In the genomic region with DNA sequence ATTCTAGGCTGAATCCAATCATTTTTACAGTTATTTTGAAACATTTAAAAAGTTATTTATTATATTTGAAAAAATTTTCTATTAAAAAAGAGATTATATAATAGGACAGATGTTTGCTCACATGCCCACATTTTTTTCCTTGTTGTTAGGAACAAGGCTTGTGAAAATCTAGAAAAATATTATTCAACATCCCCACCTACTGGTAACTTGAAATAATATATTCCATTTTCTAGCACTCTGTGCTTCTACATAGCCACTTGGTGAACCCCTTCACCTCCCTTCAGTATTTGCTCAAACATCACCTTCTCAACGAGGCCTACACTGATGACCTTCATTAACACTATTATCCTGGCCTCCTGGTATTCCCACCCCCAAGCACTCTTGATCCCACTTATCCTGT, we compare ENCODE assay signal across 8 cellular contexts. TPM values are rescaled to one million over a fixed set of nuclear protein-coding genes. Genes with fewer than 3 reads are reported as not detected.
DNase-seq lines count a peak whose midpoint lies in the region; ATAC-seq, FAIRE-seq and TF ChIP-seq lines count a peak whose summit lies in the region.

No MANE protein-coding gene starts in this region.

- intact Hi-C loops in heart left ventricle (cut with DNase I), result loop anchor here in 2 of 10 donors (5.0 to 10.0 kb wide), 2 partner anchors 62 to 65 kb away; no protein-coding TSS in a partner anchor
- intact Hi-C loops in left cardiac atrium (cut with DNase I), result no loop called here
- intact Hi-C loops in adrenal gland (cut with DNase I), result loop anchor here in 1 of 2 donors (10.0 kb wide), 1 partner anchor 62 kb away; no protein-coding TSS in a partner anchor
- intact Hi-C loops in HepG2 (cut with micrococcal nuclease; ENCODE audit: unreplicated experiment), result loop anchor here (1.0 to 10.0 kb wide), 2 partner anchors 68 to 312 kb away; no protein-coding TSS in a partner anchor
- intact Hi-C loops in natural killer cell (cut with micrococcal nuclease), result no loop called here

- no peak overlapping the region for H3K27ac Mint-ChIP-seq in natural killer cell

- no peak overlapping the region for H3K4me3 ChIP-seq in heart left ventricle
- no peak overlapping the region for H3K4me3 ChIP-seq in adrenal gland
- H3K4me3 ChIP-seq in HepG2 (replicated peaks in 1 of 3; ENCODE audit: insufficient read depth in 1 of 3, low read depth in 2 of 3, low read length in 3 of 3), result no peak overlapping the region

- CTCF ChIA-PET in HepG2 (lab: Yijun Ruan, JAX; ENCODE audit: low intra/inter-chr PET ratio, low total read pairs), result interaction anchor here (1.0 to 2.9 kb wide), 2 partner anchors 68 to 629 kb away, joined by 3 to 30 read pairs; no protein-coding TSS in a partner anchor

- no peaks in the 10 kb centered on the region for H3K4me1 ChIP-seq in heart left ventricle
- H3K4me1 ChIP-seq in adrenal gland (replicated peaks in 1 of 2), result no peaks in the 10 kb centered on the region
- peaks cover 16% of the 10 kb centered on the region for H3K4me1 ChIP-seq in HepG2 (ENCODE audit: insufficient read depth, low read length)

- H3K27me3 ChIP-seq in heart left ventricle (no peaks in the 10 kb centered on the region), adrenal gland (no peaks in the 10 kb centered on the region), HepG2 (ENCODE audit: control insufficient read depth in 1 of 2, insufficient read depth in 2 of 2, low read length in 2 of 2) (no peaks in the 10 kb centered on the region)

- no peaks in the 10 kb centered on the region for H3K36me3 Mint-ChIP-seq in natural killer cell

- no peak for DNase-seq in heart left ventricle
- DNase-seq in left cardiac atrium, result no peak
- DNase-seq in MV-4-11 (lab: John Stamatoyannopoulos, UW), result peak; percentile 50
- DNase-seq in adrenal gland, result no peak
- DNase-seq in HepG2 (ENCODE audit: low spot score), result peak; percentile 59
- no peak for DNase-seq in GDM1 (lab: John Stamatoyannopoulos, UW)
- no peak for DNase-seq in natural killer cell
- DNase-seq in activated T-cell treated with anti-CD3 and anti-CD28 coated beads, Interleukin-2, amount 50 U/mL, for 1 hour, result no peak

- H3K9ac ChIP-seq in HepG2 (ENCODE audit: insufficient read depth, low read depth, low read length), result no peak overlapping the region

- H3K9me3 ChIP-seq in heart left ventricle, result no peaks in the 10 kb centered on the region
- no peaks in the 10 kb centered on the region for H3K9me3 ChIP-seq in adrenal gland (replicated peaks in 1 of 3)
- no peaks in the 10 kb centered on the region for H3K9me3 ChIP-seq in HepG2 (ENCODE audit: low read length)

- BruUV-seq in HepG2 (replicated peaks; lab: Mats Ljungman, UMichigan), result no TSS peak

- H3K4me1 Mint-ChIP-seq in natural killer cell, result no peaks in the 10 kb centered on the region

- no peaks in the 10 kb centered on the region for H3K27me3 Mint-ChIP-seq in natural killer cell (ENCODE audit: low read depth in 2 of 2)

- TF ChIP-seq CTCF in heart left ventricle (IDR thresholded peaks at IDR 0.05) (peak in 7 of 12 donors; percentile 10 to 50 (median 34)), adrenal gland (IDR thresholded peaks at IDR 0.05) (peak; percentile 22 to 56 (median 43)), HepG2 (CRISPR knock-in tag; IDR thresholded peaks at IDR 0.05) (peak; percentile 62), natural killer cell (IDR thresholded peaks at IDR 0.05) (no peak)

- no peak overlapping the region for H3K4me2 ChIP-seq in HepG2 (ENCODE audit: low read depth, low read length)

- H3K36me3 ChIP-seq in heart left ventricle, result no peaks in the 10 kb centered on the region
- H3K36me3 ChIP-seq in adrenal gland (replicated peaks in 1 of 2), result no peaks in the 10 kb centered on the region
- no peaks in the 10 kb centered on the region for H3K36me3 ChIP-seq in HepG2 (replicated peaks in 1 of 2; ENCODE audit: control insufficient read depth in 1 of 2, insufficient read depth in 2 of 2, low read length in 2 of 2)

- no peaks in the 10 kb centered on the region for H3K79me2 ChIP-seq in HepG2 (ENCODE audit: insufficient read depth, low read length)

- POLR2A ChIA-PET in HepG2 (lab: Yijun Ruan, JAX), result no interaction called here

- H2AFZ ChIP-seq in HepG2 (ENCODE audit: low read length), result no peak overlapping the region

- FAIRE-seq in HepG2 (lab: Jason Lieb, UNC), result no peak

- peaks cover 2 to 3% of the 10 kb centered on the region in 2 donors for H3K9me3 Mint-ChIP-seq in natural killer cell

- H3K27ac ChIP-seq in heart left ventricle, result no peak overlapping the region
- H3K27ac ChIP-seq in adrenal gland, result no peak overlapping the region
- H3K27ac ChIP-seq in HepG2 (ENCODE audit: extremely low read length, insufficient read depth, low read length), result no peak overlapping the region

- no peaks in the 10 kb centered on the region for H4K20me1 ChIP-seq in HepG2 (ENCODE audit: insufficient read depth, low read length)

- peak; percentile 55; the same call in 1 of the 2 replicates for TF ChIP-seq RAD21 in HepG2 (CRISPR knock-in tag; IDR thresholded peaks at IDR 0.05)

- in situ Hi-C loops in HepG2 (cut with HindIII; ENCODE audit: extremely low pct_ligation_motif_present, low pct_unique_long_range_greater_than_20kb), result loop anchor here (5.0 kb wide), 1 partner anchor 65 kb away; no protein-coding TSS in a partner anchor

- no peak for TF ChIP-seq POLR2A in heart left ventricle (IDR thresholded peaks at IDR 0.05)
- no peak for TF ChIP-seq POLR2A in adrenal gland (IDR thresholded peaks at IDR 0.05)
- TF ChIP-seq POLR2A in HepG2 (IDR thresholded peaks at IDR 0.05; ENCODE audit: insufficient read depth in 1 of 2, low read depth in 2 of 2, low read length in 2 of 2), result no peak

- WGBS in heart left ventricle, 4 donors, result 9 to 16% (median 13%) methylated on average over 1 of the region's 1 CpG
- WGBS in adrenal gland, 4 donors, result 5 to 8% (median 7%) methylated on average over 1 of the region's 1 CpG
- 0% methylated on average over 1 of the region's 1 CpG for WGBS in HepG2 (ENCODE audit: low lambda C conversion rate)

- no peak for ATAC-seq in heart left ventricle
- no peak for ATAC-seq in left cardiac atrium
- ATAC-seq in HepG2, result peak; percentile 87
- no peak for ATAC-seq in natural killer cell

- TF ChIP-seq EP300 in HepG2 (IDR thresholded peaks at IDR 0.05; ENCODE audit: low read depth in 2 of 2, low read length in 2 of 2) (no peak), HepG2 (CRISPR knock-in tag; IDR thresholded peaks at IDR 0.05; ENCODE audit: borderline replicate concordance) (no peak)

- no peak overlapping the region for H3K4me3 Mint-ChIP-seq in natural killer cell

RNA-seq across cellular contexts. Expression of a gene that starts 18.4 kb away (rescaled TPM):
- total RNA-seq in heart left ventricle, result not detected
- polyA plus RNA-seq in heart left ventricle, result not detected
- total RNA-seq in left cardiac atrium, result not detected
- total RNA-seq in adrenal gland, result under 1 TPM in 2 of 8 donors, not detected in 6; 0.15 to 0.81 TPM
- polyA plus RNA-seq in adrenal gland, result 1 to 10 TPM in 1 of 3 donors, under 1 TPM in 2; 0.32 to 1.5 (median 0.61) TPM
- total RNA-seq in HepG2 (2016; rRNA removed; fragmentation: Illumina TruSeq; extraction: Trizol), result not detected in 2 replicates
- total RNA-seq in HepG2 (2016; cell fraction: cytosol; rRNA removed; fragmentation: Illumina TruSeq; extraction: Trizol; ENCODE audit: low read depth), result not detected in 2 replicates
- not detected in 2 replicates for total RNA-seq in HepG2 (2016; cell fraction: insoluble cytoplasmic fraction; rRNA removed; fragmentation: Illumina TruSeq; extraction: Trizol)
- not detected in 2 replicates for total RNA-seq in HepG2 (2016; cell fraction: membrane; rRNA removed; fragmentation: Illumina TruSeq; extraction: Trizol)
- not detected in 2 replicates for total RNA-seq in HepG2 (2016; cell fraction: nucleus; rRNA removed; fragmentation: Illumina TruSeq; extraction: Trizol)
- polyA plus RNA-seq in HepG2 (2011; rRNA removed), result not detected in 2 replicates
- not detected in 2 replicates for polyA plus RNA-seq in HepG2 (2011; cell fraction: cytosol; rRNA removed)
- not detected in 2 replicates for polyA plus RNA-seq in HepG2 (2011; cell fraction: nucleus; rRNA removed)
- polyA plus RNA-seq in HepG2 (2012), result not detected in 2 replicates
- polyA plus RNA-seq in HepG2 (2016; cell fraction: cytosol; fragmentation: Illumina TruSeq; extraction: Trizol; ENCODE audit: low read depth), result not detected in 2 replicates
- polyA plus RNA-seq in HepG2 (2016; cell fraction: insoluble cytoplasmic fraction; fragmentation: Illumina TruSeq; extraction: Trizol; ENCODE audit: low read depth), result not detected in 2 replicates
- not detected in 2 replicates for polyA plus RNA-seq in HepG2 (2016; cell fraction: membrane; fragmentation: Illumina TruSeq; extraction: Trizol; ENCODE audit: low read depth)
- not detected in 2 replicates for polyA plus RNA-seq in HepG2 (2016; cell fraction: nucleus; fragmentation: Illumina TruSeq; extraction: Trizol; ENCODE audit: insufficient read depth, low read depth)
- not detected in 2 replicates for polyA minus RNA-seq in HepG2 (2011; rRNA and poly(A)+ RNA removed; ENCODE audit: low replicate concordance)
- not detected in 2 replicates for polyA minus RNA-seq in HepG2 (2011; cell fraction: cytosol; rRNA and poly(A)+ RNA removed)
- polyA minus RNA-seq in HepG2 (2011; cell fraction: nucleus; rRNA and poly(A)+ RNA removed), result not detected in 2 replicates
- total RNA-seq in natural killer cell, result not detected

RNA-seq across cellular contexts. Expression of a gene that starts 29.8 kb away (rescaled TPM):
- total RNA-seq in heart left ventricle (not detected), left cardiac atrium (not detected), adrenal gland (1 to 10 TPM in 3 of 8 donors, under 1 TPM in 1, not detected in 4; 0.27 to 4.2 (median 1.6) TPM), HepG2 (2016; rRNA removed; fragmentation: Illumina TruSeq; extraction: Trizol) (not detected in 2 replicates), natural killer cell (not detected)
- polyA plus RNA-seq in heart left ventricle (not detected), adrenal gland (1 to 10 TPM; 2.2 to 7.7 (median 6.1) TPM), HepG2 (2011; rRNA removed) (0.04 TPM in 1 of 2 replicates, not detected in the other)
- not detected in 2 replicates for total RNA-seq in HepG2 (2016; cell fraction: cytosol; rRNA removed; fragmentation: Illumina TruSeq; extraction: Trizol; ENCODE audit: low read depth)
- not detected in 2 replicates for total RNA-seq in HepG2 (2016; cell fraction: insoluble cytoplasmic fraction; rRNA removed; fragmentation: Illumina TruSeq; extraction: Trizol)
- total RNA-seq in HepG2 (2016; cell fraction: membrane; rRNA removed; fragmentation: Illumina TruSeq; extraction: Trizol), result not detected in 2 replicates
- not detected in 2 replicates for total RNA-seq in HepG2 (2016; cell fraction: nucleus; rRNA removed; fragmentation: Illumina TruSeq; extraction: Trizol)
- polyA plus RNA-seq in HepG2 (2011; cell fraction: cytosol; rRNA removed), result not detected in 2 replicates
- polyA plus RNA-seq in HepG2 (2011; cell fraction: nucleus; rRNA removed), result not detected in 2 replicates
- polyA plus RNA-seq in HepG2 (2012), result not detected in 2 replicates
- not detected in 2 replicates for polyA plus RNA-seq in HepG2 (2016; cell fraction: cytosol; fragmentation: Illumina TruSeq; extraction: Trizol; ENCODE audit: low read depth)
- not detected in 2 replicates for polyA plus RNA-seq in HepG2 (2016; cell fraction: insoluble cytoplasmic fraction; fragmentation: Illumina TruSeq; extraction: Trizol; ENCODE audit: low read depth)
- polyA plus RNA-seq in HepG2 (2016; cell fraction: membrane; fragmentation: Illumina TruSeq; extraction: Trizol; ENCODE audit: low read depth), result not detected in 2 replicates
- not detected in 2 replicates for polyA plus RNA-seq in HepG2 (2016; cell fraction: nucleus; fragmentation: Illumina TruSeq; extraction: Trizol; ENCODE audit: insufficient read depth, low read depth)
- polyA minus RNA-seq in HepG2 (2011; rRNA and poly(A)+ RNA removed; ENCODE audit: low replicate concordance), result not detected in 2 replicates
- polyA minus RNA-seq in HepG2 (2011; cell fraction: cytosol; rRNA and poly(A)+ RNA removed), result not detected in 2 replicates
- not detected in 2 replicates for polyA minus RNA-seq in HepG2 (2011; cell fraction: nucleus; rRNA and poly(A)+ RNA removed)

Comparison
In these comparisons a context has a peak if more than half of its experiments do, and no peak if none do; other contexts are left out.
1. DNase-seq: peak in MV-4-11 (single experiment) and HepG2 (single experiment); none in heart left ventricle (0 of 5), left cardiac atrium (single experiment), adrenal gland (0 of 7), GDM1 (single experiment), natural killer cell (single experiment) and activated T-cell treated with anti-CD3 and anti-CD28 coated beads, Interleukin-2, amount 50 U/mL, for 1 hour (single experiment).